12 cellular contexts compared by ENCODE assay signal in genomic region chr17:42423766-42424165, GRCh38. TPM values are rescaled to one million over a fixed set of nuclear protein-coding genes. Genes with fewer than 3 reads are reported as not detected.
DNase-seq lines count a peak whose midpoint lies in the region; ATAC-seq and TF ChIP-seq lines count a peak whose summit lies in the region.
"Had no signal": no experiment of that assay in that cellular context is flagged by ENCODE, and none has a peak within 500 bp of the region (broad histone marks: within the 10 kb centered on the region; RNA-seq: fewer than 3 reads in every experiment).

No MANE protein-coding gene starts in this region.

- no peak overlapping the region for H3K14ac ChIP-seq in neuronal stem cell (ENCODE audit: low read length)

- H3K27me3 ChIP-seq in right atrium auricular region (no peaks in the 10 kb centered on the region), esophagus muscularis mucosa (no peaks in the 10 kb centered on the region), neuronal stem cell (ENCODE audit: control insufficient read depth in 3 of 3, insufficient read depth in 3 of 3, low read depth in 1 of 3, low read length in 3 of 3) (peaks cover 14 to 53% (median 25%) of the 10 kb centered on the region in 3 experiments)

- no peak overlapping the region for H4K8ac ChIP-seq in neuronal stem cell (ENCODE audit: low read depth, low read length)

- WGBS in esophagus muscularis mucosa, result 55% methylated on average over 10 of the region's 11 CpGs
- no CpG with 5 or more reads among the region's 11 CpGs for WGBS in neuronal stem cell (ENCODE audit: extremely low coverage in 2 of 2, insufficient read length in 2 of 2, insufficient replicate concordance in 1 of 2), 2 donors

- H3K27ac Mint-ChIP-seq in activated naive CD4-positive, alpha-beta T cell treated with anti-CD3 and anti-CD28 coated beads, Interleukin-2, amount 50 U/mL, for 72 hours, result no peak overlapping the region
- H3K27ac Mint-ChIP-seq: CD14-positive monocyte had no signal

- H2BK5ac ChIP-seq in neuronal stem cell (ENCODE audit: low read length), result no peak overlapping the region

- no peak overlapping the region for H2BK12ac ChIP-seq in neuronal stem cell (ENCODE audit: low read length)

- no peaks in the 10 kb centered on the region for H3K36me3 Mint-ChIP-seq in activated naive CD4-positive, alpha-beta T cell treated with anti-CD3 and anti-CD28 coated beads, Interleukin-2, amount 50 U/mL, for 72 hours

- H3K4me3 ChIP-seq in right atrium auricular region (peak overlapping the region; percentile 23 to 94), esophagus muscularis mucosa (peak overlapping the region; percentile 83 to 99 (median 96)), neuronal stem cell (ENCODE audit: low read length in 2 of 2) (no peak overlapping the region)

- no peaks in the 10 kb centered on the region for H3K79me1 ChIP-seq in neuronal stem cell (ENCODE audit: low read depth, low read length)

- intact Hi-C loops in left cardiac atrium (cut with DNase I), result loop anchor here (5.0 to 10.0 kb wide), 2 partner anchors 94 to 101 kb away; no protein-coding TSS in a partner anchor
- intact Hi-C loops in esophagus muscularis mucosa (cut with DNase I), result loop anchor here (5.0 kb wide), 1 partner anchor 34 kb away; the partner anchor contains the start of gene ATP6V0A1

- no peak overlapping the region for H2AK5ac ChIP-seq in neuronal stem cell (ENCODE audit: low read depth, low read length)

- H3K18ac ChIP-seq in neuronal stem cell (ENCODE audit: low read length), result no peak overlapping the region

- no peak for TF ChIP-seq EP300 in esophagus muscularis mucosa (IDR thresholded peaks at IDR 0.05)

- H3K4me1 ChIP-seq in right atrium auricular region (peaks cover 0 to 47% of the 10 kb centered on the region in 2 donors), esophagus muscularis mucosa (peaks cover 43 to 61% (median 59%) of the 10 kb centered on the region in 4 donors), neuronal stem cell (ENCODE audit: control insufficient read depth in 2 of 2, insufficient read depth in 1 of 2, low read depth in 1 of 2, low read length in 2 of 2) (peaks cover 10 to 20% of the 10 kb centered on the region in 2 donors)

- H3K36me3 ChIP-seq in right atrium auricular region (no peaks in the 10 kb centered on the region), esophagus muscularis mucosa (no peaks in the 10 kb centered on the region), neuronal stem cell (replicated peaks in 1 of 2; ENCODE audit: control insufficient read depth in 2 of 2, insufficient read depth in 2 of 2, low read length in 2 of 2) (no peaks in the 10 kb centered on the region)
- H3K36me3 ChIP-seq: colonic mucosa had no signal

- no peaks in the 10 kb centered on the region for H3K9me3 Mint-ChIP-seq in activated naive CD4-positive, alpha-beta T cell treated with anti-CD3 and anti-CD28 coated beads, Interleukin-2, amount 50 U/mL, for 72 hours

- no peak for TF ChIP-seq POLR2A in esophagus muscularis mucosa (IDR thresholded peaks at IDR 0.05; ENCODE audit: low read depth)

- no peak overlapping the region for H4K91ac ChIP-seq in neuronal stem cell (ENCODE audit: low read depth, low read length, poor library complexity)

- H2BK120ac ChIP-seq in neuronal stem cell (ENCODE audit: low read depth, low read length), result no peak overlapping the region

- no peak for ATAC-seq in left cardiac atrium
- ATAC-seq in activated naive CD4-positive, alpha-beta T cell treated with anti-CD3 and anti-CD28 coated beads, Interleukin-2, amount 50 U/mL, for 72 hours, result no peak

- no peak overlapping the region for H3K23ac ChIP-seq in neuronal stem cell (ENCODE audit: low read depth, low read length, poor library complexity)

- H3K4me2 ChIP-seq in neuronal stem cell (ENCODE audit: insufficient read depth, low read length, poor library complexity, severe bottlenecking), result peak overlapping the region; percentile 93

- no peak overlapping the region for H3K9ac ChIP-seq in neuronal stem cell (ENCODE audit: low read depth, low read length, poor library complexity)

- no peak overlapping the region for H3K4ac ChIP-seq in neuronal stem cell (ENCODE audit: low read length)

- H2BK15ac ChIP-seq in neuronal stem cell (ENCODE audit: low read length), result no peak overlapping the region

- peak overlapping the region; percentile 96 for H2AFZ ChIP-seq in neuronal stem cell (ENCODE audit: low read length)

- no peak for DNase-seq in right atrium auricular region (ENCODE audit: low spot score)
- DNase-seq in left cardiac atrium, result no peak
- DNase-seq in esophagus muscularis mucosa (ENCODE audit: extremely low spot score), result no peak
- no peak for DNase-seq in neuronal stem cell (ENCODE audit: low spot score)
- no peak for DNase-seq in COLO829 (ENCODE audit: low spot score)
- no peak for DNase-seq in SW 1271 (lab: John Stamatoyannopoulos, UW)
- DNase-seq in NOMO-1 treated with DMSO at 0.1 percent for 48 hours (lab: John Stamatoyannopoulos, UW; ENCODE audit: unreplicated experiment), result no peak
- DNase-seq in activated naive CD4-positive, alpha-beta T cell treated with anti-CD3 and anti-CD28 coated beads, Interleukin-2, amount 50 U/mL, for 72 hours (ENCODE audit: low spot score in 2 of 2), result no peak
- DNase-seq: NCI-H187 had no signal

- H3K27ac ChIP-seq in right atrium auricular region (peak overlapping the region; percentile 97 to 99), esophagus muscularis mucosa (replicated peaks in 1 of 4) (peak overlapping the region; percentile 97 to 100 (median 100)), neuronal stem cell (replicated peaks; ENCODE audit: low read length) (peak overlapping the region; percentile 41)
- H3K27ac ChIP-seq: HL-60 had no signal

- H3K9me3 ChIP-seq in right atrium auricular region, result no peaks in the 10 kb centered on the region
- no peaks in the 10 kb centered on the region for H3K9me3 ChIP-seq in esophagus muscularis mucosa
- no peaks in the 10 kb centered on the region for H3K9me3 ChIP-seq in neuronal stem cell (replicated peaks in 1 of 2; ENCODE audit: control insufficient read depth in 2 of 2, insufficient read depth in 1 of 2, low read depth in 1 of 2, low read length in 2 of 2)
- H3K9me3 ChIP-seq: colonic mucosa had no signal

- TF ChIP-seq CTCF in right atrium auricular region (IDR thresholded peaks at IDR 0.05) (no peak), esophagus muscularis mucosa (IDR thresholded peaks at IDR 0.05) (no peak)

RNA-seq across cellular contexts. Expression of gene CAVIN1, which starts 0.7 kb away (rescaled TPM):
- total RNA-seq in right atrium auricular region (100 to 1,000 TPM; 202 to 348 TPM), left cardiac atrium (100 to 1,000 TPM; 258 to 297 TPM), esophagus muscularis mucosa (1,000 to 10,000 TPM in 2 of 4 donors, 100 to 1,000 TPM in 2; 619 to 1,181 (median 1,019) TPM)
- polyA plus RNA-seq in neuronal stem cell (2013, experiment 1 of 2), result 12.7 TPM
- polyA plus RNA-seq in neuronal stem cell (2013, experiment 2 of 2), result 12.6 TPM
- 1 to 10 TPM in 1 of 2 donors, under 1 TPM in 1; 0.11 to 9.4 TPM for total RNA-seq in activated naive CD4-positive, alpha-beta T cell treated with anti-CD3 and anti-CD28 coated beads, Interleukin-2, amount 50 U/mL, for 72 hours
- polyA plus RNA-seq: CD14-positive monocyte had no signal

RNA-seq across cellular contexts. Expression of gene ATP6V0A1, which starts 34.9 kb away (rescaled TPM):
- 10 to 100 TPM; 38.9 to 67.5 TPM for total RNA-seq in right atrium auricular region
- 10 to 100 TPM; 40.3 to 55.4 TPM for total RNA-seq in left cardiac atrium
- total RNA-seq in esophagus muscularis mucosa, result 10 to 100 TPM; 51.9 to 74.9 (median 63.9) TPM
- polyA plus RNA-seq in neuronal stem cell (2013, experiment 1 of 2), result 25.0 TPM
- 27.7 TPM for polyA plus RNA-seq in neuronal stem cell (2013, experiment 2 of 2)
- 10 to 100 TPM; 14.9 to 25.5 TPM for total RNA-seq in activated naive CD4-positive, alpha-beta T cell treated with anti-CD3 and anti-CD28 coated beads, Interleukin-2, amount 50 U/mL, for 72 hours

RNA-seq across cellular contexts. Expression of gene STAT3, which starts 35.5 kb away (rescaled TPM):
- 100 to 1,000 TPM; 105 to 150 TPM for total RNA-seq in right atrium auricular region
- 100 to 1,000 TPM; 106 to 241 TPM for total RNA-seq in left cardiac atrium
- 100 to 1,000 TPM; 137 to 260 (median 211) TPM for total RNA-seq in esophagus muscularis mucosa
- 31.5 TPM for polyA plus RNA-seq in neuronal stem cell (2013, experiment 1 of 2)
- 30.7 TPM for polyA plus RNA-seq in neuronal stem cell (2013, experiment 2 of 2)
- total RNA-seq in activated naive CD4-positive, alpha-beta T cell treated with anti-CD3 and anti-CD28 coated beads, Interleukin-2, amount 50 U/mL, for 72 hours, result 100 to 1,000 TPM; 189 to 505 TPM

Comparison
In these comparisons a context has a peak if more than half of its experiments do, and no peak if none do; other contexts are left out.
1. H3K27ac ChIP-seq: peak in every context shown above with its lines; median percentile 100 in esophagus muscularis mucosa; 98 in right atrium auricular region; 41 in neuronal stem cell.
2. H3K4me3 ChIP-seq: peak in right atrium auricular region (2 of 2) and esophagus muscularis mucosa (4 of 4); none in neuronal stem cell (0 of 2).
3. RNA of gene CAVIN1, which starts 0.7 kb away (total RNA-seq): 619 to 1,181 TPM in esophagus muscularis mucosa, 202 to 348 TPM in right atrium auricular region and 258 to 297 TPM in left cardiac atrium; 0.11 to 9.4 TPM in activated naive CD4-positive, alpha-beta T cell treated with anti-CD3 and anti-CD28 coated beads, Interleukin-2, amount 50 U/mL, for 72 hours; every median in the first group is over 10 times any median in the second.